ENCODE assay signal across 1 cellular context in genomic region chr17:57486416-57486815, GRCh38.
TF ChIP-seq lines count a peak whose summit lies in the region.

No MANE protein-coding gene starts in this region.

TF ChIP-seq in WTC11, 78 proteins besides CTCF, POLR2A, EP300 and RAD21:
- TF ChIP-seq ZNF532 (CRISPR knock-in tag; IDR thresholded peaks at IDR 0.05; ENCODE audit: borderline replicate concordance) (no peak), ESRRA (CRISPR knock-in tag; IDR thresholded peaks at IDR 0.05; ENCODE audit: borderline replicate concordance) (no peak), TCF7 (CRISPR knock-in tag; IDR thresholded peaks at IDR 0.05; ENCODE audit: low read depth) (no peak), MLX (CRISPR knock-in tag; IDR thresholded peaks at IDR 0.05) (no peak), OVOL2 (CRISPR knock-in tag; IDR thresholded peaks at IDR 0.05; ENCODE audit: borderline replicate concordance) (no peak), SMAD4 (CRISPR knock-in tag; IDR thresholded peaks at IDR 0.05) (no peak), FOXK1 (CRISPR knock-in tag; IDR thresholded peaks at IDR 0.05) (no peak), ZNF425 (CRISPR knock-in tag; conservative IDR thresholded peaks at IDR 0.05) (no peak), ZNF317 (CRISPR knock-in tag; IDR thresholded peaks at IDR 0.05; ENCODE audit: borderline replicate concordance, low read depth) (no peak), GTF2I (CRISPR knock-in tag; conservative IDR thresholded peaks at IDR 0.05) (no peak), PRDM15 (CRISPR knock-in tag; IDR thresholded peaks at IDR 0.05) (no peak), ZNF219 (CRISPR knock-in tag; IDR thresholded peaks at IDR 0.05; ENCODE audit: borderline replicate concordance) (no peak), FOXP1 (CRISPR knock-in tag; IDR thresholded peaks at IDR 0.05; ENCODE audit: borderline replicate concordance) (no peak), ZNF671 (CRISPR knock-in tag; IDR thresholded peaks at IDR 0.05) (no peak), MAX (CRISPR knock-in tag; IDR thresholded peaks at IDR 0.05) (no peak), GRHL2 (CRISPR knock-in tag; IDR thresholded peaks at IDR 0.05; ENCODE audit: insufficient replicate concordance, severe bottlenecking) (no peak), E2F5 (CRISPR knock-in tag; IDR thresholded peaks at IDR 0.05) (no peak), ELF4 (CRISPR knock-in tag; IDR thresholded peaks at IDR 0.05; ENCODE audit: low read depth) (no peak)
